1 cellular context compared by ENCODE assay signal in the genomic region with DNA sequence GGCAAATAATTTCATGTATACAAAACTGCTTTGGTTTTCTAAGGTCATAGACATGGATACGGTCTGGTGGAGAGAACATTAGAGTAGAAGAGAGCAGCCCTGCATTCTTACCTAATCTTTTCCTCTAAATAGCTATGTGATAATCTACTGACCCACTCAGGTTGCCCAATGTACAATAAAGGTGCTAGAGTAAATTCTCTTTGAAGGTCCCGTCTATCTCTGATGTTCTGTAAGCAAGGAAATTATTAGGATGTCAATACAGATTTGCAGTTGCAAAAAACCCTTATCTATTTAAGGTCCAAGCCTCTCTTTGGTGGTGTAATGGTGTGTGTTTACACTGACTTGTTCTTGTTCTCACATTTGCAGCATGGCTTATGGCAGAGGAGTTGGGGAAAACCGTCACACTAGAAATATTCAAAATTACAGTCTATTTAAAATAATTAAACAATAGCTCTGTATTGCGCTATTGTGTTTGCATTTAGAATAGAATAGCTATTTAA.
A peak's percentile ranks its signal among the peaks of the same experiment; 100 is the strongest.
TF ChIP-seq lines count a peak whose summit lies in the region.

No MANE protein-coding gene starts in this region.

TF ChIP-seq in HepG2, 621 proteins besides CTCF, POLR2A, EP300 and RAD21 (continued from another document and continues in another):
- TF ChIP-seq, protein P1, sequence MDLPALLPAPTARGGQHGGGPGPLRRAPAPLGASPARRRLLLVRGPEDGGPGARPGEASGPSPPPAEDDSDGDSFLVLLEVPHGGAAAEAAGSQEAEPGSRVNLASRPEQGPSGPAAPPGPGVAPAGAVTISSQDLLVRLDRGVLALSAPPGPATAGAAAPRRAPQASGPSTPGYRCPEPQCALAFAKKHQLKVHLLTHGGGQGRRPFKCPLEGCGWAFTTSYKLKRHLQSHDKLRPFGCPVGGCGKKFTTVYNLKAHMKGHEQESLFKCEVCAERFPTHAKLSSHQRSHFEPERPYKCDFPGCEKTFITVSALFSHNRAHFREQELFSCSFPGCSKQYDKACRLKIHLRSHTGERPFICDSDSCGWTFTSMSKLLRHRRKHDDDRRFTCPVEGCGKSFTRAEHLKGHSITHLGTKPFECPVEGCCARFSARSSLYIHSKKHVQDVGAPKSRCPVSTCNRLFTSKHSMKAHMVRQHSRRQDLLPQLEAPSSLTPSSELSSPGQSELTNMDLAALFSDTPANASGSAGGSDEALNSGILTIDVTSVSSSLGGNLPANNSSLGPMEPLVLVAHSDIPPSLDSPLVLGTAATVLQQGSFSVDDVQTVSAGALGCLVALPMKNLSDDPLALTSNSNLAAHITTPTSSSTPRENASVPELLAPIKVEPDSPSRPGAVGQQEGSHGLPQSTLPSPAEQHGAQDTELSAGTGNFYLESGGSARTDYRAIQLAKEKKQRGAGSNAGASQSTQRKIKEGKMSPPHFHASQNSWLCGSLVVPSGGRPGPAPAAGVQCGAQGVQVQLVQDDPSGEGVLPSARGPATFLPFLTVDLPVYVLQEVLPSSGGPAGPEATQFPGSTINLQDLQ (CRISPR knock-in tag; IDR thresholded peaks at IDR 0.05) = no peak
- TF ChIP-seq SMAD3 (CRISPR knock-in tag; IDR thresholded peaks at IDR 0.05) (peak; percentile 99), ADNP (CRISPR knock-in tag; IDR thresholded peaks at IDR 0.05) (no peak), ZNF652 (CRISPR knock-in tag; IDR thresholded peaks at IDR 0.05; ENCODE audit: borderline replicate concordance, low read depth) (peak; percentile 61), ATF1 (CRISPR knock-in tag; IDR thresholded peaks at IDR 0.05) (peak; percentile 82), FOXK2 (IDR thresholded peaks at IDR 0.05) (peak; percentile 92; the same call in 1 of the 2 replicates), GABPA (IDR thresholded peaks at IDR 0.05; ENCODE audit: low read depth, low read length) (no peak), GABPA (CRISPR knock-in tag; IDR thresholded peaks at IDR 0.05; ENCODE audit: low read depth) (peak; percentile 47), ZNF430 (CRISPR knock-in tag; IDR thresholded peaks at IDR 0.05) (peak; percentile 78), ARID3A (IDR thresholded peaks at IDR 0.05; ENCODE audit: low read depth, low read length) (peak; percentile 99), PAWR (CRISPR knock-in tag; IDR thresholded peaks at IDR 0.05; ENCODE audit: borderline replicate concordance) (no peak), RNF2 (conservative IDR thresholded peaks at IDR 0.05; ENCODE audit: low read depth) (no peak), ZNF746 (CRISPR knock-in tag; IDR thresholded peaks at IDR 0.05) (peak; percentile 51; the same call in 1 of the 2 replicates), HOXA5 (CRISPR knock-in tag; IDR thresholded peaks at IDR 0.05) (peak; percentile 94), HHEX (CRISPR knock-in tag; IDR thresholded peaks at IDR 0.05) (peak; percentile 95), ZNF850 (CRISPR knock-in tag; conservative IDR thresholded peaks at IDR 0.05) (no peak), ZNF251 (CRISPR knock-in tag; IDR thresholded peaks at IDR 0.05) (no peak), NFE2L1 (CRISPR knock-in tag; IDR thresholded peaks at IDR 0.05; ENCODE audit: borderline replicate concordance) (no peak), KLF12 (CRISPR knock-in tag; IDR thresholded peaks at IDR 0.05; ENCODE audit: borderline replicate concordance) (peak; percentile 48; the same call in 1 of the 2 replicates), MLLT10 (CRISPR knock-in tag; IDR thresholded peaks at IDR 0.05) (no peak), ZFYVE20 (CRISPR knock-in tag; IDR thresholded peaks at IDR 0.05; ENCODE audit: borderline replicate concordance, low read depth) (no peak), ETV6 (CRISPR knock-in tag; conservative IDR thresholded peaks at IDR 0.05) (peak; percentile 95; the same call in 1 of the 2 replicates), ZNF777 (CRISPR knock-in tag; IDR thresholded peaks at IDR 0.05) (no peak), ZNF749 (CRISPR knock-in tag; IDR thresholded peaks at IDR 0.05; ENCODE audit: borderline replicate concordance) (peak; percentile 75; the same call in 1 of the 2 replicates), TSC22D2 (CRISPR knock-in tag; IDR thresholded peaks at IDR 0.05; ENCODE audit: borderline replicate concordance) (no peak), HDAC2 (CRISPR knock-in tag; IDR thresholded peaks at IDR 0.05) (peak; percentile 99), ZHX1 (CRISPR knock-in tag; IDR thresholded peaks at IDR 0.05; ENCODE audit: low read depth) (peak; percentile 69; the same call in 1 of the 2 replicates)
- TF ChIP-seq, protein P2, sequence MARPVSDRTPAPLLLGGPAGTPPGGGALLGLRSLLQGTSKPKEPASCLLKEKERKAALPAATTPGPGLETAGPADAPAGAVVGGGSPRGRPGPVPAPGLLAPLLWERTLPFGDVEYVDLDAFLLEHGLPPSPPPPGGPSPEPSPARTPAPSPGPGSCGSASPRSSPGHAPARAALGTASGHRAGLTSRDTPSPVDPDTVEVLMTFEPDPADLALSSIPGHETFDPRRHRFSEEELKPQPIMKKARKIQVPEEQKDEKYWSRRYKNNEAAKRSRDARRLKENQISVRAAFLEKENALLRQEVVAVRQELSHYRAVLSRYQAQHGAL (CRISPR knock-in tag; IDR thresholded peaks at IDR 0.05; ENCODE audit: not compliant biosample characterization) = peak; percentile 77
- TF ChIP-seq, protein P3, sequence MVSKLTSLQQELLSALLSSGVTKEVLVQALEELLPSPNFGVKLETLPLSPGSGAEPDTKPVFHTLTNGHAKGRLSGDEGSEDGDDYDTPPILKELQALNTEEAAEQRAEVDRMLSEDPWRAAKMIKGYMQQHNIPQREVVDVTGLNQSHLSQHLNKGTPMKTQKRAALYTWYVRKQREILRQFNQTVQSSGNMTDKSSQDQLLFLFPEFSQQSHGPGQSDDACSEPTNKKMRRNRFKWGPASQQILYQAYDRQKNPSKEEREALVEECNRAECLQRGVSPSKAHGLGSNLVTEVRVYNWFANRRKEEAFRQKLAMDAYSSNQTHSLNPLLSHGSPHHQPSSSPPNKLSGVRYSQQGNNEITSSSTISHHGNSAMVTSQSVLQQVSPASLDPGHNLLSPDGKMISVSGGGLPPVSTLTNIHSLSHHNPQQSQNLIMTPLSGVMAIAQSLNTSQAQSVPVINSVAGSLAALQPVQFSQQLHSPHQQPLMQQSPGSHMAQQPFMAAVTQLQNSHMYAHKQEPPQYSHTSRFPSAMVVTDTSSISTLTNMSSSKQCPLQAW (CRISPR knock-in tag; IDR thresholded peaks at IDR 0.05) = peak; percentile 62; the same call in 1 of the 2 replicates
- TF ChIP-seq, protein P4, sequence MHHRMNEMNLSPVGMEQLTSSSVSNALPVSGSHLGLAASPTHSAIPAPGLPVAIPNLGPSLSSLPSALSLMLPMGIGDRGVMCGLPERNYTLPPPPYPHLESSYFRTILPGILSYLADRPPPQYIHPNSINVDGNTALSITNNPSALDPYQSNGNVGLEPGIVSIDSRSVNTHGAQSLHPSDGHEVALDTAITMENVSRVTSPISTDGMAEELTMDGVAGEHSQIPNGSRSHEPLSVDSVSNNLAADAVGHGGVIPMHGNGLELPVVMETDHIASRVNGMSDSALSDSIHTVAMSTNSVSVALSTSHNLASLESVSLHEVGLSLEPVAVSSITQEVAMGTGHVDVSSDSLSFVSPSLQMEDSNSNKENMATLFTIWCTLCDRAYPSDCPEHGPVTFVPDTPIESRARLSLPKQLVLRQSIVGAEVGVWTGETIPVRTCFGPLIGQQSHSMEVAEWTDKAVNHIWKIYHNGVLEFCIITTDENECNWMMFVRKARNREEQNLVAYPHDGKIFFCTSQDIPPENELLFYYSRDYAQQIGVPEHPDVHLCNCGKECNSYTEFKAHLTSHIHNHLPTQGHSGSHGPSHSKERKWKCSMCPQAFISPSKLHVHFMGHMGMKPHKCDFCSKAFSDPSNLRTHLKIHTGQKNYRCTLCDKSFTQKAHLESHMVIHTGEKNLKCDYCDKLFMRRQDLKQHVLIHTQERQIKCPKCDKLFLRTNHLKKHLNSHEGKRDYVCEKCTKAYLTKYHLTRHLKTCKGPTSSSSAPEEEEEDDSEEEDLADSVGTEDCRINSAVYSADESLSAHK (CRISPR knock-in tag; IDR thresholded peaks at IDR 0.05; ENCODE audit: borderline replicate concordance) = no peak
- TF ChIP-seq, protein P5, sequence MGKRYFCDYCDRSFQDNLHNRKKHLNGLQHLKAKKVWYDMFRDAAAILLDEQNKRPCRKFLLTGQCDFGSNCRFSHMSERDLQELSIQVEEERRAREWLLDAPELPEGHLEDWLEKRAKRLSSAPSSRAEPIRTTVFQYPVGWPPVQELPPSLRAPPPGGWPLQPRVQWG (CRISPR knock-in tag; IDR thresholded peaks at IDR 0.05; ENCODE audit: borderline replicate concordance, low read depth) = no peak
- TF ChIP-seq, protein P6, sequence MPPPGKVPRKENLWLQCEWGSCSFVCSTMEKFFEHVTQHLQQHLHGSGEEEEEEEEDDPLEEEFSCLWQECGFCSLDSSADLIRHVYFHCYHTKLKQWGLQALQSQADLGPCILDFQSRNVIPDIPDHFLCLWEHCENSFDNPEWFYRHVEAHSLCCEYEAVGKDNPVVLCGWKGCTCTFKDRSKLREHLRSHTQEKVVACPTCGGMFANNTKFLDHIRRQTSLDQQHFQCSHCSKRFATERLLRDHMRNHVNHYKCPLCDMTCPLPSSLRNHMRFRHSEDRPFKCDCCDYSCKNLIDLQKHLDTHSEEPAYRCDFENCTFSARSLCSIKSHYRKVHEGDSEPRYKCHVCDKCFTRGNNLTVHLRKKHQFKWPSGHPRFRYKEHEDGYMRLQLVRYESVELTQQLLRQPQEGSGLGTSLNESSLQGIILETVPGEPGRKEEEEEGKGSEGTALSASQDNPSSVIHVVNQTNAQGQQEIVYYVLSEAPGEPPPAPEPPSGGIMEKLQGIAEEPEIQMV (CRISPR knock-in tag; IDR thresholded peaks at IDR 0.05; ENCODE audit: low read depth) = peak; percentile 67; the same call in 1 of the 2 replicates
- TF ChIP-seq, protein P7, sequence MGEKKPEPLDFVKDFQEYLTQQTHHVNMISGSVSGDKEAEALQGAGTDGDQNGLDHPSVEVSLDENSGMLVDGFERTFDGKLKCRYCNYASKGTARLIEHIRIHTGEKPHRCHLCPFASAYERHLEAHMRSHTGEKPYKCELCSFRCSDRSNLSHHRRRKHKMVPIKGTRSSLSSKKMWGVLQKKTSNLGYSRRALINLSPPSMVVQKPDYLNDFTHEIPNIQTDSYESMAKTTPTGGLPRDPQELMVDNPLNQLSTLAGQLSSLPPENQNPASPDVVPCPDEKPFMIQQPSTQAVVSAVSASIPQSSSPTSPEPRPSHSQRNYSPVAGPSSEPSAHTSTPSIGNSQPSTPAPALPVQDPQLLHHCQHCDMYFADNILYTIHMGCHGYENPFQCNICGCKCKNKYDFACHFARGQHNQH (CRISPR knock-in tag; IDR thresholded peaks at IDR 0.05) = peak; percentile 89
